In genomic region chr10:50561266-50561665, GRCh38 we compare ENCODE assay signal across 14 cellular contexts.
A peak's percentile ranks its signal among the peaks of the same experiment; 100 is the strongest.
DNase-seq lines count a peak whose midpoint lies in the region; ATAC-seq and TF ChIP-seq lines count a peak whose summit lies in the region.
"Had no signal": no experiment of that assay in that cellular context is flagged by ENCODE, and none has a peak within 500 bp of the region (broad histone marks: within the 10 kb centered on the region; RNA-seq: fewer than 3 reads in every experiment).

No MANE protein-coding gene starts in this region.

- ATAC-seq in Panc1 (0 out of 2 replicates have a peak, but pooled peaks have one; percentile 19), omental fat pad (ENCODE audit: low FRiP score) (peak; percentile 82), GM21367 (IDR thresholded peaks at IDR 0.05; ENCODE audit: unreplicated experiment) (no peak), HG03095 (IDR thresholded peaks at IDR 0.05; ENCODE audit: unreplicated experiment) (no peak)
- no peak for ATAC-seq in activated CD4-positive, CD25-positive, alpha-beta regulatory T cell treated with anti-CD3 and anti-CD28 coated beads, Interleukin-2, amount 50 U/mL, for 24 hours

- BruUV-seq in Panc1 (replicated peaks; lab: Mats Ljungman, UMichigan) = no TSS peak

- H3K4me3 ChIP-seq in Panc1 (ENCODE audit: low read depth in 2 of 2, low read length in 2 of 2) (no peak overlapping the region), fibroblast of mammary gland (ENCODE audit: control insufficient read depth, low read depth, low read length) (no peak overlapping the region)
- H3K4me3 ChIP-seq: Peyer's patch had no signal

- in situ Hi-C loops in Panc1 (cut with HindIII; ENCODE audit: low pct_unique_long_range_greater_than_20kb, low sequenced_read_pairs) = no loop called here

- H3K36me3 ChIP-seq in Panc1 (ENCODE audit: control insufficient read depth, insufficient read depth, low read length) = no peaks in the 10 kb centered on the region
- H3K36me3 ChIP-seq: Peyer's patch had no signal

- POLR2A ChIA-PET in Panc1 (lab: Charles Lee) = no interaction called here

- no peaks in the 10 kb centered on the region for H3K27me3 ChIP-seq in Panc1 (ENCODE audit: control insufficient read depth, insufficient read depth, low read length)
- H3K27me3 ChIP-seq: Peyer's patch had no signal

- DNase-seq in AG08396 (ENCODE audit: low spot score) (peak; percentile 81), Panc1 (ENCODE audit: low read depth, low spot score) (no peak), fibroblast of mammary gland (ENCODE audit: low read depth) (peak; percentile 97), omental fat pad (ENCODE audit: low spot score) (no peak), dermis blood vessel endothelial cell (no peak)
- DNase-seq: activated CD4-positive, alpha-beta memory T cell treated with anti-CD3 and anti-CD28 coated beads for 36 hours; cortex of kidney; kidney glomerular epithelial cell; Peyer's patch; stimulated activated CD4-positive, alpha-beta T cell treated with anti-CD3 and anti-CD28 coated beads, Interleukin-2, amount 100 ng/mL, for 24 hours had no signal

- no peaks in the 10 kb centered on the region for H3K9me3 ChIP-seq in Panc1 (ENCODE audit: control insufficient read depth, insufficient read depth, low read depth, low read length)
- H3K9me3 ChIP-seq: Peyer's patch had no signal

- 0 out of 2 replicates have a peak overlapping the region, but pooled peaks have one; percentile 10 for H3K27ac ChIP-seq in Panc1 (ENCODE audit: low read length)
- H3K27ac ChIP-seq: KMS-11, Peyer's patch had no signal

- no peak for TF ChIP-seq CTCF in Panc1 (IDR thresholded peaks at IDR 0.05)
- TF ChIP-seq CTCF in fibroblast of mammary gland (conservative IDR thresholded peaks at IDR 0.05; ENCODE audit: control insufficient read depth, insufficient read depth, low read depth, low read length) = no peak
- no peak for TF ChIP-seq CTCF in omental fat pad (IDR thresholded peaks at IDR 0.05)

- CTCF ChIA-PET in Panc1 (lab: Charles Lee) = no interaction called here

- H3K4me1 ChIP-seq in Panc1 (ENCODE audit: control insufficient read depth, insufficient read depth, low read length) = peaks cover 13% of the 10 kb centered on the region

- intact Hi-C loops in Panc1 (cut with micrococcal nuclease; ENCODE audit: unreplicated experiment) = loop anchor here (2.0 kb wide), 1 partner anchor 62 kb away; the partner anchor contains the start of gene SGMS1

Comparison
In these comparisons a context has a peak if more than half of its experiments do, and no peak if none do; other contexts are left out.
1. DNase-seq: peak in AG08396 (single experiment) and fibroblast of mammary gland (single experiment); none in Panc1 (single experiment), omental fat pad (single experiment) and dermis blood vessel endothelial cell (single experiment).
2. ATAC-seq: peak in Panc1 (single experiment) and omental fat pad (single experiment); none in GM21367 (single experiment), activated CD4-positive, CD25-positive, alpha-beta regulatory T cell treated with anti-CD3 and anti-CD28 coated beads, Interleukin-2, amount 50 U/mL, for 24 hours (0 of 2) and HG03095 (single experiment).